Comparison of ENCODE assay signal across 26 cellular contexts in the genomic region with DNA sequence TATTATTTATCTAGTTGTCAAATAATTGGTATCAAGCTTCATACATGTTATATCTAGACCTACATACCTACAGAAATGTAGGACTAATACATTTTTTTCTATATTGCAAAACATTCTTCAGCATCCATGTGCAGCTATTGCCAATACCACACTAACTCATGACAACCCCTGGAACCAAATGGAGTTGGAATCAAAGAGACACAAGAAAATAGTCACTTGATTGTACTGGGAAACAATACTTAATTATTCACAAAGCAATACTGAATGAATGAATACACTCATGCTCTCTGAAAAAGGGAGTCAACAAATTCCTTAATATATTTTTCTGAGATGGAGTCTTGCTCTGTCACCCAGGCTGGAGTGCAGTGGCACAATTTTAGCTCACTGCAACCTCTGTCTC. TPM values are rescaled to one million over a fixed set of nuclear protein-coding genes. Genes with fewer than 3 reads are reported as not detected.
"Had no signal": no experiment of that assay in that cellular context is flagged by ENCODE, and none has a peak within 500 bp of the region (broad histone marks: within the 10 kb centered on the region; RNA-seq: fewer than 3 reads in every experiment).

No MANE protein-coding gene starts in this region.

- H3K27me3 ChIP-seq: brain microvascular endothelial cell, cardiac muscle cell had no signal

- H3K27ac Mint-ChIP-seq: activated CD8-positive, alpha-beta memory T cell treated with anti-CD3 and anti-CD28 coated beads, Interleukin-2, amount 10 ng/mL, durations not matched to agents 7 days and 5 days; activated naive CD4-positive, alpha-beta T cell treated with anti-CD3 and anti-CD28 coated beads, Interleukin-2, amount 50 U/mL, for 72 hours; activated naive CD8-positive, alpha-beta T cell treated with anti-CD3 and anti-CD28 coated beads, Interleukin-2, amount 50 U/mL, for 24 hours; activated T-cell treated with anti-CD3 and anti-CD28 coated beads, Interleukin-2, amount 50 U/mL, for 24 hours; activated T-helper 1 cell treated with anti-CD3 and anti-CD28 coated beads, Interleukin-12 subunit alpha, Interleukin-12 subunit beta, Interleukin-2, Interleukin-4 antibody, amounts not matched to agents 30 ng/mL and 10 ng/mL and 1 ng/mL, durations not matched to agents 14 hours and 24 hours and 36 hours; T-helper 1 cell treated with Interleukin-12 subunit alpha and Interleukin-12 subunit beta and Interleukin-4 antibody, amounts not matched to agents 30 μg/mL and 1 μg/mL, for 36 hours had no signal

- H3K4me3 ChIP-seq: cardiac muscle cell, MG63, SJSA1 had no signal

- H3K9me3 Mint-ChIP-seq: activated naive CD8-positive, alpha-beta T cell treated with anti-CD3 and anti-CD28 coated beads, Interleukin-2, amount 50 U/mL, for 24 hours; activated T-cell treated with anti-CD3 and anti-CD28 coated beads, Interleukin-2, amount 50 U/mL, for 24 hours had no signal

- ATAC-seq: activated CD4-positive, CD25-positive, alpha-beta regulatory T cell treated with anti-CD3 and anti-CD28 coated beads, Interleukin-2, amount 50 U/mL, for 24 hours; activated CD8-positive, alpha-beta memory T cell treated with anti-CD3 and anti-CD28 coated beads, Interleukin-2, amount 10 ng/mL, durations not matched to agents 7 days and 5 days; activated naive CD4-positive, alpha-beta T cell treated with anti-CD3 and anti-CD28 coated beads, Interleukin-2, amount 50 U/mL, for 72 hours; activated naive CD8-positive, alpha-beta T cell treated with anti-CD3 and anti-CD28 coated beads, Interleukin-2, amount 50 U/mL, for 24 hours; Panc1 had no signal

- H3K27ac ChIP-seq: brain microvascular endothelial cell, cardiac muscle cell, KMS-11, SJSA1 had no signal

- H3K36me3 Mint-ChIP-seq: activated naive CD4-positive, alpha-beta T cell treated with anti-CD3 and anti-CD28 coated beads, Interleukin-2, amount 50 U/mL, for 72 hours had no signal

- H3K4me1 ChIP-seq: SJSA1 had no signal

- DNase-seq: activated CD4-positive, alpha-beta T cell treated with anti-CD3 and anti-CD28 coated beads for 48 hours; activated CD4-positive, alpha-beta T cell treated with anti-CD3 and anti-CD28 coated beads, Interleukin-2, amount 50 U/mL, for 4 hours; activated CD8-positive, alpha-beta memory T cell treated with anti-CD3 and anti-CD28 coated beads, Interleukin-2, amount 10 ng/mL, durations not matched to agents 7 days and 5 days; activated effector memory CD4-positive, alpha-beta T cell treated with Interleukin-2 at 50 U/mL for 16 hours; activated naive CD4-positive, alpha-beta T cell treated with Interleukin-2 at 50 U/mL for 16 hours; activated naive CD8-positive, alpha-beta T cell treated with anti-CD3 and anti-CD28 coated beads, Interleukin-2, amount 50 U/mL, for 24 hours; activated T-cell treated with anti-CD3 and anti-CD28 coated beads, Interleukin-2, amount 50 U/mL, for 24 hours; brain microvascular endothelial cell; MG63; NCI-H1105 treated with DMSO at 0.1 percent for 48 hours; NCI-H1436 treated with DMSO at 0.1 percent for 48 hours; NCI-H187; NCI-H2081; NCI-H510A treated with DMSO at 0.1 percent for 48 hours; NCI-H69; NK-92 treated with Interleukin-12 subunit alpha and Interleukin-12 subunit beta, amount 100 ng/mL, for 24 hours; OCI-M1; SHP77 had no signal

- H3K4me2 ChIP-seq: KMS-11 had no signal

- H3K4me3 Mint-ChIP-seq: activated CD8-positive, alpha-beta memory T cell treated with anti-CD3 and anti-CD28 coated beads, Interleukin-2, amount 10 ng/mL, durations not matched to agents 7 days and 5 days; activated naive CD8-positive, alpha-beta T cell treated with anti-CD3 and anti-CD28 coated beads, Interleukin-2, amount 50 U/mL, for 24 hours; activated T-cell treated with anti-CD3 and anti-CD28 coated beads, Interleukin-2, amount 50 U/mL, for 24 hours; activated T-helper 1 cell treated with anti-CD3 and anti-CD28 coated beads, Interleukin-12 subunit alpha, Interleukin-12 subunit beta, Interleukin-2, Interleukin-4 antibody, amounts not matched to agents 30 ng/mL and 10 ng/mL and 1 ng/mL, durations not matched to agents 14 hours and 24 hours and 36 hours; T-helper 1 cell treated with Interleukin-12 subunit alpha and Interleukin-12 subunit beta and Interleukin-4 antibody, amounts not matched to agents 30 μg/mL and 1 μg/mL, for 36 hours had no signal

- H3K36me3 ChIP-seq: brain microvascular endothelial cell, cardiac muscle cell, MG63, SJSA1 had no signal

RNA-seq across cellular contexts. Expression of a gene that starts 10.4 kb away (rescaled TPM):
- total RNA-seq: activated CD8-positive, alpha-beta memory T cell treated with anti-CD3 and anti-CD28 coated beads, Interleukin-2, amount 10 ng/mL, durations not matched to agents 7 days and 5 days; activated T-helper 1 cell treated with anti-CD3 and anti-CD28 coated beads, Interleukin-12 subunit alpha, Interleukin-12 subunit beta, Interleukin-2, Interleukin-4 antibody, amounts not matched to agents 30 ng/mL and 10 ng/mL and 1 ng/mL, durations not matched to agents 14 hours and 24 hours and 36 hours had no signal
